ENCODE assay signal across 8 cellular contexts in the genomic region with DNA sequence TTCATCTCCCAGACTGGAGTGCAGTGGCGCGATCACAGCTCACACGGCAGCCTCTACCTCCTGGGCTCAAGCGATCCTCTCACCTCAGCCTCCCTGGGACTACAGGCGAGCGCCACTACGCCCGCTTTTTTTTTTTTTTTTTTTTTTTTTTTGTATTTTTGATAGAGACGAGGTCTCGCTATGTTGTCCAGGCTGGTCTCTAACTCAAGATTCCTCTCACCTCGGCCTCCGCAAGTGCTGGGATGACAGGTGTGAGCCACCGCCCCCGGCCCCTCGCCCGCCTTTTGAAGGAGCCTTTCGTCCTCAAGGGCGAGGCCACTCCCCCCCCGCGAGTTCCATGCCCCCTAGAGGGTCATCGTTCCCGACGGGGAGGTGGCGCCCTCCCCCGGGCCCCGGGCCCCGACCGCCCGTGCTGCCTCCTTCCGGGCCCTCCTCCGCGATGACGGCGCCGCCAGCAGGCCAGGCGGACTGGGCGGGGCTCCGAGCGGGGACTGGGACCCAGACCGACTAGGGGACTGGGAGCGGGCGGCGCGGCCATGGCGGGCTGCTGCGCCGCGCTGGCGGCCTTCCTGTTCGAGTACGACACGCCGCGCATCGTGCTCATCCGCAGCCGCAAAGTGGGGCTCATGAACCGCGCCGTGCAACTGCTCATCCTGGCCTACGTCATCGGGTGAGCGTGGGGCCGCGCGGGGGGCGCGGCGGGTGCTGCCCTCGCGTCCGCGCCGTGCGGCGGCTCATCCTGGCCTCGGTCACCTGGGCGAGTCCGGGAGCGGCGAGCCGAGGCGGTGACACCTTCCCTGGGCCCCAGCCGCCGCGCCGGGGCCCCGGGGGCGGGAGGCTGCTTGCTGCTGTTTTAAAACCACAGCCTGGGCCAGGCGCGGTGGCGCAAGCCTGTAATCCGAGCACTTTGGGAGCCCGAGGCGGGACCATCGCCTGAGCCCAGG. TPM values are rescaled to one million over a fixed set of nuclear protein-coding genes. Genes with fewer than 3 reads are reported as not detected.
DNase-seq lines count a peak whose midpoint lies in the region; ATAC-seq, FAIRE-seq and TF ChIP-seq lines count a peak whose summit lies in the region.

A gene with protein sequence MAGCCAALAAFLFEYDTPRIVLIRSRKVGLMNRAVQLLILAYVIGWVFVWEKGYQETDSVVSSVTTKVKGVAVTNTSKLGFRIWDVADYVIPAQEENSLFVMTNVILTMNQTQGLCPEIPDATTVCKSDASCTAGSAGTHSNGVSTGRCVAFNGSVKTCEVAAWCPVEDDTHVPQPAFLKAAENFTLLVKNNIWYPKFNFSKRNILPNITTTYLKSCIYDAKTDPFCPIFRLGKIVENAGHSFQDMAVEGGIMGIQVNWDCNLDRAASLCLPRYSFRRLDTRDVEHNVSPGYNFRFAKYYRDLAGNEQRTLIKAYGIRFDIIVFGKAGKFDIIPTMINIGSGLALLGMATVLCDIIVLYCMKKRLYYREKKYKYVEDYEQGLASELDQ (plus strand): TSS at position 501 of the 944 bp plus-strand sequence. CDS start 36 bp downstream, at position 537.

- H3K9me3 Mint-ChIP-seq in T-helper 1 cell treated with Interleukin-12 subunit alpha and Interleukin-12 subunit beta and Interleukin-4 antibody, amounts not matched to agents 30 μg/mL and 1 μg/mL, for 36 hours = no peaks in the 10 kb centered on the region

- peaks cover 28% of the 10 kb centered on the region for H3K4me1 Mint-ChIP-seq in T-helper 1 cell treated with Interleukin-12 subunit alpha and Interleukin-12 subunit beta and Interleukin-4 antibody, amounts not matched to agents 30 μg/mL and 1 μg/mL, for 36 hours (ENCODE audit: low read depth)

- H3K27me3 ChIP-seq in right atrium auricular region (no peaks in the 10 kb centered on the region), rectal smooth muscle tissue (ENCODE audit: control insufficient read depth, insufficient read depth, low read length) (no peaks in the 10 kb centered on the region), aorta (ENCODE audit: control insufficient read depth in 1 of 2, insufficient read depth in 2 of 2, low read length in 1 of 2) (no peaks in the 10 kb centered on the region)

- peak; percentile 91 for DNase-seq in GM12891 (ENCODE audit: insufficient read length, low spot score)
- peak; percentile 37 for DNase-seq in NCI-H128 (lab: John Stamatoyannopoulos, UW; ENCODE audit: unreplicated experiment)
- DNase-seq in amniotic stem cell (lab: John Stamatoyannopoulos, UW) = peak; percentile 34
- peak; percentile 84 for DNase-seq in right atrium auricular region (ENCODE audit: low spot score)
- DNase-seq in aorta = peak; percentile 93 to 95

- 6 to 8% methylated on average over 70 to 96 of the region's 96 CpGs for WGBS in aorta, 2 donors

- peak; percentile 15 to 54 for TF ChIP-seq CTCF in right atrium auricular region (IDR thresholded peaks at IDR 0.05)

- no peaks in the 10 kb centered on the region for H3K9me3 ChIP-seq in right atrium auricular region
- no peaks in the 10 kb centered on the region for H3K9me3 ChIP-seq in aorta (ENCODE audit: control insufficient read depth, low read length)

- peak; percentile 88 for ATAC-seq in HG02678 (IDR thresholded peaks at IDR 0.05; ENCODE audit: unreplicated experiment)
- ATAC-seq in aorta (ENCODE audit: low FRiP score) = peak; percentile 92

- intact Hi-C loops in aorta (cut with DNase I) = no loop called here

- H3K4me1 ChIP-seq in right atrium auricular region = peaks cover 0 to 16% of the 10 kb centered on the region in 2 donors
- peaks cover 5% of the 10 kb centered on the region for H3K4me1 ChIP-seq in rectal smooth muscle tissue (ENCODE audit: control insufficient read depth, insufficient read depth, low read length)
- no peaks in the 10 kb centered on the region for H3K4me1 ChIP-seq in aorta (ENCODE audit: control insufficient read depth in 1 of 2, insufficient read depth in 2 of 2, low read length in 2 of 2)

- H3K27ac Mint-ChIP-seq in T-helper 1 cell treated with Interleukin-12 subunit alpha and Interleukin-12 subunit beta and Interleukin-4 antibody, amounts not matched to agents 30 μg/mL and 1 μg/mL, for 36 hours = peak within 1 kb of the TSS; percentile 98

- H3K4me3 Mint-ChIP-seq in T-helper 1 cell treated with Interleukin-12 subunit alpha and Interleukin-12 subunit beta and Interleukin-4 antibody, amounts not matched to agents 30 μg/mL and 1 μg/mL, for 36 hours = peak within 1 kb of the TSS; percentile 99

- TF ChIP-seq POLR2A in GM12891 (IDR thresholded peaks at IDR 0.05; ENCODE audit: low read depth, low read length) = peak; percentile 91

- no peaks in the 10 kb centered on the region for H3K36me3 ChIP-seq in right atrium auricular region
- H3K36me3 ChIP-seq in rectal smooth muscle tissue (ENCODE audit: control insufficient read depth, insufficient read depth, low read length) = peaks cover 3% of the 10 kb centered on the region
- no peaks in the 10 kb centered on the region for H3K36me3 ChIP-seq in aorta (ENCODE audit: control insufficient read depth in 1 of 2, insufficient read depth in 2 of 2, low read length in 1 of 2)

- H3K4me3 ChIP-seq in right atrium auricular region (peak within 1 kb of the TSS; percentile 69 to 81), rectal smooth muscle tissue (ENCODE audit: low read length) (peak within 1 kb of the TSS; percentile 88), aorta (ENCODE audit: low read length in 2 of 2) (peak within 1 kb of the TSS; percentile 45 to 74)

- peak; percentile 88 for FAIRE-seq in GM12891 (lab: Jason Lieb, UNC)

- H3K27me3 Mint-ChIP-seq in T-helper 1 cell treated with Interleukin-12 subunit alpha and Interleukin-12 subunit beta and Interleukin-4 antibody, amounts not matched to agents 30 μg/mL and 1 μg/mL, for 36 hours (ENCODE audit: low read depth) = no peaks in the 10 kb centered on the region

- H3K36me3 Mint-ChIP-seq in T-helper 1 cell treated with Interleukin-12 subunit alpha and Interleukin-12 subunit beta and Interleukin-4 antibody, amounts not matched to agents 30 μg/mL and 1 μg/mL, for 36 hours (ENCODE audit: low read depth) = peaks cover 15% of the 10 kb centered on the region

- H3K27ac ChIP-seq in right atrium auricular region = peak within 1 kb of the TSS; percentile 82 to 97
- peak within 1 kb of the TSS; percentile 86 for H3K27ac ChIP-seq in rectal smooth muscle tissue (ENCODE audit: low read depth, low read length)
- H3K27ac ChIP-seq in aorta (ENCODE audit: low read depth in 1 of 2, low read length in 2 of 2) = peak within 1 kb of the TSS in 1 of 2 donors; percentile 27

- peak within 1 kb of the TSS; percentile 83 for H3K9ac ChIP-seq in rectal smooth muscle tissue (ENCODE audit: low read length)

TF ChIP-seq in GM12891, 5 proteins besides CTCF, POLR2A, EP300 and RAD21:
- no peak for TF ChIP-seq SPI1 (IDR thresholded peaks at IDR 0.05; ENCODE audit: low read depth, low read length)
- peak; percentile 74; the same call in 1 of the 2 replicates for TF ChIP-seq TAF1 (IDR thresholded peaks at IDR 0.05; ENCODE audit: low read depth, low read length)
- TF ChIP-seq POLR2AphosphoS5 (IDR thresholded peaks at IDR 0.05; ENCODE audit: low read depth, low read length) = peak; percentile 75
TF ChIP-seq in GM12891: peak in this region for 2.

RNA-seq across cellular contexts. Expression of the gene that starts here (rescaled TPM):
- polyA plus RNA-seq in GM12891 (2012; ENCODE audit: low read depth, missing spikeins) = 13.0 TPM
- total RNA-seq in right atrium auricular region (10 to 100 TPM; 21.8 to 21.9 TPM), aorta (10 to 100 TPM; 22.3 to 32.0 TPM)
- 10 to 100 TPM; 23.3 to 24.6 TPM for polyA plus RNA-seq in aorta

Comparison
In these comparisons a context has a peak if more than half of its experiments do, and no peak if none do; other contexts are left out.
1. DNase-seq: peak in every context shown above with its lines; median percentile 94 in aorta; 91 in GM12891; 84 in right atrium auricular region; 37 in NCI-H128; 34 in amniotic stem cell.